Comparison of ENCODE assay signal across 8 cellular contexts in the genomic region with DNA sequence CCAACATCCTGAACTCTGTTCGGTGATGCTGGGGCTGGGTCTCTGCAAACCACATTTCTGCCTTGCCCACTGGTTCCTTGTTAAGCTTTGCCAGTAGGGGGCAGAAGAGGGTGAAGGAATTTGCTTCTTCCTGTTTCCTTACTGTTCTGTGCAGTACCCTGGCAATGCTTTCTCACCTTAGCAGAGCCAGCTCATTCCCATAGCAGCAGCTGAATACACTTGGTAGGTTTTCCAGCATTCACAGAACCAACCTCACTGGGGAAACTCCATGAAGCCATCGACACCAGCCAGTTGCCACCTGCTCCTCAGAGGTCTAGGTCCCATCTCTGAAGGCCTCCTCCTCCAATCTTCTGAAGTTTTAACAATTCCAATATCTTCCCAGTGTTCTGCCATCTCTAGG.
DNase-seq lines count a peak whose midpoint lies in the region; ATAC-seq and TF ChIP-seq lines count a peak whose summit lies in the region.

No MANE protein-coding gene starts in this region.

- H4K20me1 ChIP-seq in HCT116 (ENCODE audit: insufficient read depth): no peaks in the 10 kb centered on the region

- no peaks in the 10 kb centered on the region for H3K36me3 ChIP-seq in HCT116 (ENCODE audit: control insufficient read depth in 1 of 2, insufficient read depth in 2 of 2, low read length in 2 of 2)

- no peaks in the 10 kb centered on the region for H3K79me2 ChIP-seq in HCT116 (ENCODE audit: insufficient read depth, low read length)

- H3K27ac ChIP-seq in HCT116 (ENCODE audit: low read depth, low read length): no peak overlapping the region

- no peaks in the 10 kb centered on the region for H3K9me2 ChIP-seq in HCT116 (ENCODE audit: insufficient read depth)

- RAD21 ChIA-PET in HCT116 (lab: Charles Lee; ENCODE audit: low non-redundant PET in 1 of 2, low total read pairs in 2 of 2, uncharacterized antibody in 2 of 2, unreplicated experiment in 2 of 2): no interaction called here

- peak in 2 of 3 experiments; percentile 63 to 67; a peak in 4 of 6 replicates for TF ChIP-seq CTCF in HCT116 (IDR thresholded peaks at IDR 0.05 in 2 of 3, conservative IDR thresholded peaks at IDR 0.05 in 1 of 3; ENCODE audit: borderline replicate concordance in 1 of 3, insufficient read depth in 1 of 3, low read depth in 2 of 3, low read length in 2 of 3)

- peaks cover 5% of the 10 kb centered on the region for H3K27me3 ChIP-seq in HCT116 (ENCODE audit: insufficient read depth, low read length)

- POLR2A ChIA-PET in HCT116 (lab: Charles Lee): no interaction called here

- no peaks in the 10 kb centered on the region for H3K9me3 ChIP-seq in HCT116 (ENCODE audit: control insufficient read depth in 1 of 2, insufficient read depth in 1 of 2, low read depth in 1 of 2, low read length in 2 of 2)

- no peak overlapping the region for H3K9ac ChIP-seq in HCT116 (ENCODE audit: low read length)

- DNase-seq in activated T-cell treated with anti-CD3 and anti-CD28 coated beads, Interleukin-2, amount 50 U/mL, for 48 hours: peak; percentile 21 to 22
- no peak for DNase-seq in activated T-cell treated with anti-CD3 and anti-CD28 coated beads, Interleukin-2, amount 50 U/mL, for 1 hour
- DNase-seq in HCT116 (ENCODE audit: low read depth, low spot score) (peak; percentile 2), NCI-H146 treated with DMSO at 0.1 percent for 48 hours (lab: John Stamatoyannopoulos, UW; ENCODE audit: unreplicated experiment) (peak; percentile 69), cerebellar cortex (ENCODE audit: low spot score) (peak; percentile 53), pulmonary artery endothelial cell (ENCODE audit: low read depth, low spot score) (peak; percentile 26), GOT3 (lab: John Stamatoyannopoulos, UW) (no peak), cortex of kidney (lab: John Stamatoyannopoulos, UW) (no peak)

- no TSS peak for BruUV-seq in HCT116 (replicated peaks; lab: Mats Ljungman, UMichigan)

- no peak overlapping the region for H2AFZ ChIP-seq in HCT116 (ENCODE audit: low read depth, low read length, poor library complexity, severe bottlenecking)

- no peak for TF ChIP-seq POLR2A in HCT116 (IDR thresholded peaks at IDR 0.05; ENCODE audit: borderline replicate concordance, extremely low read depth, insufficient read depth, insufficient read length)

- no peak overlapping the region for H3K4me2 ChIP-seq in HCT116 (ENCODE audit: low read length)

- ATAC-seq in HCT116: peak; percentile 78

- H3K4me1 ChIP-seq in HCT116 (ENCODE audit: control insufficient read depth in 1 of 2, insufficient read depth in 2 of 2, low read length in 2 of 2): no peaks in the 10 kb centered on the region

- intact Hi-C loops in HCT116 (cut with micrococcal nuclease): no loop called here

- TF ChIP-seq RAD21 in HCT116 (IDR thresholded peaks at IDR 0.05; ENCODE audit: low read depth): peak; percentile 47; the same call in 1 of the 2 replicates

- H3K4me3 ChIP-seq in HCT116 (replicated peaks in 1 of 2; ENCODE audit: low read depth in 1 of 2, low read length in 2 of 2): no peak overlapping the region

- CTCF ChIA-PET in HCT116 (lab: Charles Lee): interaction anchor here (0.7 kb wide), 1 partner anchor 170 kb away, joined by 3 read pairs; no protein-coding TSS in a partner anchor

TF ChIP-seq in HCT116, 20 proteins besides CTCF, POLR2A, EP300 and RAD21:
- TF ChIP-seq TCF7L2 (IDR thresholded peaks at IDR 0.05; ENCODE audit: borderline replicate concordance, extremely low read depth, insufficient read depth, insufficient read length): no peak
- TF ChIP-seq SP1 (IDR thresholded peaks at IDR 0.05; ENCODE audit: low read depth): no peak
- no peak for TF ChIP-seq ZNF274 (IDR thresholded peaks at IDR 0.05; ENCODE audit: low read depth, low read length)
- TF ChIP-seq SIN3A (IDR thresholded peaks at IDR 0.05; ENCODE audit: low read depth): no peak
- no peak for TF ChIP-seq JUND (IDR thresholded peaks at IDR 0.05)
- TF ChIP-seq EZH2 (IDR thresholded peaks at IDR 0.05): no peak
- TF ChIP-seq, protein P1, sequence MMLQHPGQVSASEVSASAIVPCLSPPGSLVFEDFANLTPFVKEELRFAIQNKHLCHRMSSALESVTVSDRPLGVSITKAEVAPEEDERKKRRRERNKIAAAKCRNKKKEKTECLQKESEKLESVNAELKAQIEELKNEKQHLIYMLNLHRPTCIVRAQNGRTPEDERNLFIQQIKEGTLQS (IDR thresholded peaks at IDR 0.05): no peak
- no peak for TF ChIP-seq EZH2phosphoT487 (IDR thresholded peaks at IDR 0.05; ENCODE audit: borderline replicate concordance)
- no peak for TF ChIP-seq ELF1 (IDR thresholded peaks at IDR 0.05; ENCODE audit: borderline replicate concordance, low read depth)
- no peak for TF ChIP-seq ZFX (IDR thresholded peaks at IDR 0.05)
- TF ChIP-seq, protein P2, sequence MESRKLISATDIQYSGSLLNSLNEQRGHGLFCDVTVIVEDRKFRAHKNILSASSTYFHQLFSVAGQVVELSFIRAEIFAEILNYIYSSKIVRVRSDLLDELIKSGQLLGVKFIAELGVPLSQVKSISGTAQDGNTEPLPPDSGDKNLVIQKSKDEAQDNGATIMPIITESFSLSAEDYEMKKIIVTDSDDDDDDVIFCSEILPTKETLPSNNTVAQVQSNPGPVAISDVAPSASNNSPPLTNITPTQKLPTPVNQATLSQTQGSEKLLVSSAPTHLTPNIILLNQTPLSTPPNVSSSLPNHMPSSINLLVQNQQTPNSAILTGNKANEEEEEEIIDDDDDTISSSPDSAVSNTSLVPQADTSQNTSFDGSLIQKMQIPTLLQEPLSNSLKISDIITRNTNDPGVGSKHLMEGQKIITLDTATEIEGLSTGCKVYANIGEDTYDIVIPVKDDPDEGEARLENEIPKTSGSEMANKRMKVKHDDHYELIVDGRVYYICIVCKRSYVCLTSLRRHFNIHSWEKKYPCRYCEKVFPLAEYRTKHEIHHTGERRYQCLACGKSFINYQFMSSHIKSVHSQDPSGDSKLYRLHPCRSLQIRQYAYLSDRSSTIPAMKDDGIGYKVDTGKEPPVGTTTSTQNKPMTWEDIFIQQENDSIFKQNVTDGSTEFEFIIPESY (IDR thresholded peaks at IDR 0.05; ENCODE audit: extremely low read depth, insufficient replicate concordance, low read length): no peak
- no peak for TF ChIP-seq SRF (IDR thresholded peaks at IDR 0.05; ENCODE audit: low read depth)
- TF ChIP-seq, protein P3, sequence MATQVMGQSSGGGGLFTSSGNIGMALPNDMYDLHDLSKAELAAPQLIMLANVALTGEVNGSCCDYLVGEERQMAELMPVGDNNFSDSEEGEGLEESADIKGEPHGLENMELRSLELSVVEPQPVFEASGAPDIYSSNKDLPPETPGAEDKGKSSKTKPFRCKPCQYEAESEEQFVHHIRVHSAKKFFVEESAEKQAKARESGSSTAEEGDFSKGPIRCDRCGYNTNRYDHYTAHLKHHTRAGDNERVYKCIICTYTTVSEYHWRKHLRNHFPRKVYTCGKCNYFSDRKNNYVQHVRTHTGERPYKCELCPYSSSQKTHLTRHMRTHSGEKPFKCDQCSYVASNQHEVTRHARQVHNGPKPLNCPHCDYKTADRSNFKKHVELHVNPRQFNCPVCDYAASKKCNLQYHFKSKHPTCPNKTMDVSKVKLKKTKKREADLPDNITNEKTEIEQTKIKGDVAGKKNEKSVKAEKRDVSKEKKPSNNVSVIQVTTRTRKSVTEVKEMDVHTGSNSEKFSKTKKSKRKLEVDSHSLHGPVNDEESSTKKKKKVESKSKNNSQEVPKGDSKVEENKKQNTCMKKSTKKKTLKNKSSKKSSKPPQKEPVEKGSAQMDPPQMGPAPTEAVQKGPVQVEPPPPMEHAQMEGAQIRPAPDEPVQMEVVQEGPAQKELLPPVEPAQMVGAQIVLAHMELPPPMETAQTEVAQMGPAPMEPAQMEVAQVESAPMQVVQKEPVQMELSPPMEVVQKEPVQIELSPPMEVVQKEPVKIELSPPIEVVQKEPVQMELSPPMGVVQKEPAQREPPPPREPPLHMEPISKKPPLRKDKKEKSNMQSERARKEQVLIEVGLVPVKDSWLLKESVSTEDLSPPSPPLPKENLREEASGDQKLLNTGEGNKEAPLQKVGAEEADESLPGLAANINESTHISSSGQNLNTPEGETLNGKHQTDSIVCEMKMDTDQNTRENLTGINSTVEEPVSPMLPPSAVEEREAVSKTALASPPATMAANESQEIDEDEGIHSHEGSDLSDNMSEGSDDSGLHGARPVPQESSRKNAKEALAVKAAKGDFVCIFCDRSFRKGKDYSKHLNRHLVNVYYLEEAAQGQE (IDR thresholded peaks at IDR 0.05; ENCODE audit: low read depth): no peak
- no peak for TF ChIP-seq FOSL1 (IDR thresholded peaks at IDR 0.05; ENCODE audit: low read depth)
- TF ChIP-seq EGR1 (IDR thresholded peaks at IDR 0.05; ENCODE audit: low read depth): no peak
TF ChIP-seq in HCT116: peak in this region for 0.

Comparison
In these comparisons a context has a peak if more than half of its experiments do, and no peak if none do; other contexts are left out.
1. DNase-seq: peak in activated T-cell treated with anti-CD3 and anti-CD28 coated beads, Interleukin-2, amount 50 U/mL, for 48 hours (2 of 2), HCT116 (single experiment), NCI-H146 treated with DMSO at 0.1 percent for 48 hours (single experiment), cerebellar cortex (single experiment) and pulmonary artery endothelial cell (single experiment); none in activated T-cell treated with anti-CD3 and anti-CD28 coated beads, Interleukin-2, amount 50 U/mL, for 1 hour (single experiment), GOT3 (single experiment) and cortex of kidney (single experiment).